In the genomic region with DNA sequence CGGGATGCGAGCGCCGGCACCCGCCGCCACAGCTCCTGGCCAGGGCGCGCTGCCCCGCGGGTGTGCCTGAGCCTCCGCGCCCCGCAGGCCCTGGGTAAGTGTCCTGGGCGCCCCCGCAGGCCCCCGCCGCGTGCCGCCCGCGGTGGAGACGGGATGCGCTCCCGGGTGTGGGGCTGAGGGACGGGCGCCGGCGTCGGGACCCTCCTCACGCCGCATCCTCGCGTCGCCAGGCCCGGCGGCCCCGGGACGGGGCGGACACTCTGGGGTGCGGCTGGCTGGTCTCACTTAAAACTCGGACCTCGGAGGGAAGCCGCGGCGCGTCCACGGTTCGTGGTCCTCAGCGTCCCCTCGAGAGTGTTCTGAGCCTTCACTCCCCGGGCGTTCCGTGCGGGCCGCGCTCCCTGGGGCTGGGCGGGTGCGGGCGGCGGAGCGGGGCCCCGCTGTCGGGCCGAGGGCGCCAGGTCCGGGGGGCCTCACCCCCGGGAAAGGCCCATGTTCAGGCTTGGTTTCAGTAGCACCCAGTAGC, we compare ENCODE assay signal across 8 cellular contexts. TPM values are rescaled to one million over a fixed set of nuclear protein-coding genes. Genes with fewer than 3 reads are reported as not detected.
DNase-seq lines count a peak whose midpoint lies in the region; ATAC-seq and TF ChIP-seq lines count a peak whose summit lies in the region.

No MANE protein-coding gene starts in this region.

- H3K4me3 ChIP-seq in MG63 = peak overlapping the region; percentile 77
- H3K4me3 ChIP-seq in gastroesophageal sphincter = peak overlapping the region; percentile 10 to 50
- peak overlapping the region; percentile 62 for H3K4me3 ChIP-seq in upper lobe of right lung

- no peak for TF ChIP-seq CTCF in gastroesophageal sphincter (IDR thresholded peaks at IDR 0.05)
- no peak for TF ChIP-seq CTCF in upper lobe of right lung (IDR thresholded peaks at IDR 0.05)

- intact Hi-C loops in upper lobe of right lung (cut with DNase I) = no loop called here

- WGBS in gastroesophageal sphincter (ENCODE audit: low coverage in 1 of 2), 2 donors = no CpG with 5 or more reads among the region's 67 CpGs

- peak overlapping the region in 1 of 4 donors; percentile 48 for H3K27ac ChIP-seq in gastroesophageal sphincter
- peak overlapping the region; percentile 51 for H3K27ac ChIP-seq in upper lobe of right lung

- H3K27me3 ChIP-seq in MG63 (no peaks in the 10 kb centered on the region), gastroesophageal sphincter (peaks cover 85% of the 10 kb centered on the region), upper lobe of right lung (peaks cover 11% of the 10 kb centered on the region)

- TF ChIP-seq EP300 in gastroesophageal sphincter (IDR thresholded peaks at IDR 0.05) = no peak

- H3K36me3 ChIP-seq in MG63 (peaks cover 32% of the 10 kb centered on the region), gastroesophageal sphincter (peaks cover 0 to 8% of the 10 kb centered on the region in 2 donors), upper lobe of right lung (no peaks in the 10 kb centered on the region)

- peak; percentile 49 for DNase-seq in AG08396 (ENCODE audit: low spot score)
- no peak for DNase-seq in MG63
- peak; percentile 65 for DNase-seq in upper lobe of right lung
- no peak for DNase-seq in stimulated activated CD4-positive, alpha-beta T cell treated with anti-CD3 and anti-CD28 coated beads, Interleukin-1b, Interleukin-23, amount 100 ng/mL, for 48 hours
- DNase-seq in T-helper 9 cell = no peak
- no peak for DNase-seq in stimulated activated CD4-positive, alpha-beta T cell treated with anti-CD3 and anti-CD28 coated beads, Interleukin-12 subunit alpha, Interleukin-12 subunit beta, amount 100 ng/mL, for 4 hours

- peaks cover 0 to 27% (median 16%) of the 10 kb centered on the region in 3 donors for H3K4me1 ChIP-seq in gastroesophageal sphincter
- H3K4me1 ChIP-seq in upper lobe of right lung = peaks cover 10% of the 10 kb centered on the region

- no peak for TF ChIP-seq POLR2A in gastroesophageal sphincter (IDR thresholded peaks at IDR 0.05)

- peak; percentile 16 for ATAC-seq in GM19452 (IDR thresholded peaks at IDR 0.05; ENCODE audit: unreplicated experiment)
- no peak for ATAC-seq in gastroesophageal sphincter
- ATAC-seq in upper lobe of right lung = no peak

- no peaks in the 10 kb centered on the region for H3K9me3 ChIP-seq in MG63
- no peaks in the 10 kb centered on the region for H3K9me3 ChIP-seq in gastroesophageal sphincter
- no peaks in the 10 kb centered on the region for H3K9me3 ChIP-seq in upper lobe of right lung

RNA-seq across cellular contexts. Expression of gene AHRR, which starts 0.3 kb away (rescaled TPM):
- total RNA-seq in MG63 (2014; rRNA removed; shearing (Covaris generic); ENCODE audit: low replicate concordance) = 20.6 and 24.5 TPM in 2 replicates
- 1 to 10 TPM in 1 of 4 donors, under 1 TPM in 3; 0.15 to 1.7 (median 0.45) TPM for total RNA-seq in gastroesophageal sphincter
- total RNA-seq in upper lobe of right lung = 11.3 TPM

RNA-seq across cellular contexts. Expression of gene PDCD6, which starts 50.3 kb away (rescaled TPM):
- total RNA-seq in MG63 (2014; rRNA removed; shearing (Covaris generic); ENCODE audit: low replicate concordance) = 107 and 139 TPM in 2 replicates
- total RNA-seq in gastroesophageal sphincter (10 to 100 TPM; 62.0 to 82.3 (median 66.8) TPM), upper lobe of right lung (69.5 TPM)

Comparison
In these comparisons a context has a peak if more than half of its experiments do, and no peak if none do; other contexts are left out.
1. DNase-seq: peak in AG08396 (single experiment) and upper lobe of right lung (single experiment); none in MG63 (single experiment), stimulated activated CD4-positive, alpha-beta T cell treated with anti-CD3 and anti-CD28 coated beads, Interleukin-1b, Interleukin-23, amount 100 ng/mL, for 48 hours (single experiment), T-helper 9 cell (single experiment) and stimulated activated CD4-positive, alpha-beta T cell treated with anti-CD3 and anti-CD28 coated beads, Interleukin-12 subunit alpha, Interleukin-12 subunit beta, amount 100 ng/mL, for 4 hours (single experiment).
2. Peak in every context shown above with its lines, with median percentiles within 50 percentile points of each other: H3K4me3 ChIP-seq.